Comparison of ENCODE assay signal across 9 cellular contexts in the genomic region with DNA sequence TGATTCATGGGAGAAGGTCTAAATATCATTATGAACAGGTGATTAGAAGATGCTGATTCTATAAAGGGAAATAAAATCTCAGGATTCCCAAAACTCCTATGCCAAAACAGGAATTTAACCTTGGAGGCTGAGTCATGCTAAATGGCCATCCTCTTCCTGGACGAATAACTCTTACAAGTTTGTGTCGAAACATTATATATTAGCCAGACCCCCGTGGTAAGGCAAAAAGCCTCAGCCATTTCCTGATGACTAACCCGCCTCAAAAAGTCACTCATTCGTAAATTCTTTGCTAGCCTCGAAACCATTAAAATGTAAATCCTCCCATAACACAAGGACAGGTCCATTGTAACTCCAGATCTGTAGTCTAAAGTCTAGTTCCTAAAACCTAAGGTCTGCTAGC. TPM values are rescaled to one million over a fixed set of nuclear protein-coding genes. Genes with fewer than 3 reads are reported as not detected.
A peak's percentile ranks its signal among the peaks of the same experiment; 100 is the strongest.
DNase-seq lines count a peak whose midpoint lies in the region; FAIRE-seq and TF ChIP-seq lines count a peak whose summit lies in the region.
"Had no signal": no experiment of that assay in that cellular context is flagged by ENCODE, and none has a peak within 500 bp of the region (broad histone marks: within the 10 kb centered on the region; RNA-seq: fewer than 3 reads in every experiment).

No MANE protein-coding gene starts in this region.

- no peak for TF ChIP-seq CTCF in Calu3 (IDR thresholded peaks at IDR 0.05; ENCODE audit: unreplicated experiment)
- TF ChIP-seq CTCF in MM.1S (IDR thresholded peaks at IDR 0.05; ENCODE audit: low read length) = no peak

- no peaks in the 10 kb centered on the region for H3K36me3 Mint-ChIP-seq in Calu3 (ENCODE audit: insufficient read depth, unreplicated experiment)

- DNase-seq in Calu3 = peak; percentile 46
- DNase-seq in HAP-1 (ENCODE audit: low spot score in 2 of 2) = peak; percentile 13 to 46
- peak; percentile 87 for DNase-seq in RCC 7860 (ENCODE audit: low spot score)
- peak; percentile 33 for DNase-seq in iPS-NIHi11 (ENCODE audit: low spot score)
- no peak for DNase-seq in MM.1S
- DNase-seq in putamen (ENCODE audit: low spot score) = no peak
- no peak for DNase-seq in NCI-H2196 (lab: John Stamatoyannopoulos, UW; ENCODE audit: unreplicated experiment)
- no peak for DNase-seq in caudate nucleus (lab: John Stamatoyannopoulos, UW)

- in situ Hi-C loops in HAP-1 (cut with MboI; ENCODE audit: low sequenced_read_pairs) = no loop called here

- FAIRE-seq in RCC 7860 (lab: Jason Lieb, UNC) = peak; percentile 99

- peaks cover 12% of the 10 kb centered on the region for H3K79me2 ChIP-seq in MM.1S (ENCODE audit: low read length)

- peaks cover 9% of the 10 kb centered on the region for H3K4me1 ChIP-seq in HAP-1
- H3K4me1 ChIP-seq in MM.1S (ENCODE audit: low read length) = no peaks in the 10 kb centered on the region

- CTCF ChIA-PET in Calu3 (lab: Charles Lee) = no interaction called here

- H3K36me3 ChIP-seq in HAP-1 (replicated peaks) = peaks cover 25% of the 10 kb centered on the region
- no peaks in the 10 kb centered on the region for H3K36me3 ChIP-seq in MM.1S (replicated peaks; ENCODE audit: insufficient read depth, low read length)

- H3K27me3 ChIP-seq in HAP-1 (ENCODE audit: low read depth) = no peaks in the 10 kb centered on the region
- no peaks in the 10 kb centered on the region for H3K27me3 ChIP-seq in MM.1S (replicated peaks; ENCODE audit: insufficient read depth, low read length)

- no peaks in the 10 kb centered on the region for H3K9me3 Mint-ChIP-seq in Calu3 (ENCODE audit: low read depth, unreplicated experiment)
- H3K9me3 Mint-ChIP-seq: stimulated activated naive CD8-positive, alpha-beta T cell treated with anti-CD3 and anti-CD28 coated beads, Interleukin-15, Interleukin-2, amounts not matched to agents 100 ng/mL and 50 ng/mL, for 24 hours had no signal

- no peak overlapping the region for H3K4me3 ChIP-seq in HAP-1
- no peak overlapping the region for H3K4me3 ChIP-seq in MM.1S (ENCODE audit: low read length)

- H3K9me2 ChIP-seq in MM.1S (replicated peaks; ENCODE audit: insufficient read depth, low read length) = no peaks in the 10 kb centered on the region

- H3K4me2 ChIP-seq in MM.1S (ENCODE audit: low read depth, low read length) = no peak overlapping the region

- peak overlapping the region; percentile 32 for H3K27ac Mint-ChIP-seq in Calu3 (ENCODE audit: unreplicated experiment)
- H3K27ac Mint-ChIP-seq: stimulated activated naive CD8-positive, alpha-beta T cell treated with anti-CD3 and anti-CD28 coated beads, Interleukin-15, Interleukin-2, amounts not matched to agents 100 ng/mL and 50 ng/mL, for 24 hours had no signal

- no TSS peak for BruUV-seq in Calu3 (replicated peaks; lab: Mats Ljungman, UMichigan)

- H3K9ac ChIP-seq in MM.1S (ENCODE audit: low read length) = no peak overlapping the region

- H3K27me3 Mint-ChIP-seq in Calu3 (ENCODE audit: unreplicated experiment) = no peaks in the 10 kb centered on the region
- H3K27me3 Mint-ChIP-seq: stimulated activated naive CD8-positive, alpha-beta T cell treated with anti-CD3 and anti-CD28 coated beads, Interleukin-15, Interleukin-2, amounts not matched to agents 100 ng/mL and 50 ng/mL, for 24 hours had no signal

- H2AFZ ChIP-seq in MM.1S (ENCODE audit: low read length) = no peak overlapping the region

- no peak overlapping the region for H3K4me3 Mint-ChIP-seq in Calu3 (ENCODE audit: low read depth, unreplicated experiment)
- H3K4me3 Mint-ChIP-seq: stimulated activated naive CD8-positive, alpha-beta T cell treated with anti-CD3 and anti-CD28 coated beads, Interleukin-15, Interleukin-2, amounts not matched to agents 100 ng/mL and 50 ng/mL, for 24 hours had no signal

- H3K27ac ChIP-seq in MM.1S (ENCODE audit: low read length) = no peak overlapping the region
- H3K27ac ChIP-seq in caudate nucleus (ENCODE audit: low read depth, low read length) = no peak overlapping the region

- H3K4me1 Mint-ChIP-seq in Calu3 (ENCODE audit: low read depth, unreplicated experiment) = peaks cover 28% of the 10 kb centered on the region

- H3F3A ChIP-seq in MM.1S (ENCODE audit: insufficient read depth, low read length) = no peaks in the 10 kb centered on the region

- H4K20me1 ChIP-seq in MM.1S (ENCODE audit: insufficient read depth, low read length) = no peaks in the 10 kb centered on the region

- H3K9me3 ChIP-seq in HAP-1 (no peaks in the 10 kb centered on the region), MM.1S (replicated peaks; ENCODE audit: insufficient read depth, low read length) (no peaks in the 10 kb centered on the region)

- intact Hi-C loops in Calu3 (cut with micrococcal nuclease; ENCODE audit: unreplicated experiment) = no loop called here

RNA-seq across cellular contexts. Expression of a gene that starts 32.0 kb away (rescaled TPM):
- 35.6 and 37.1 TPM in 2 replicates for total RNA-seq in Calu3 (2022)

Comparison
In these comparisons a context has a peak if more than half of its experiments do, and no peak if none do; other contexts are left out.
1. DNase-seq: peak in Calu3 (single experiment), HAP-1 (2 of 2), RCC 7860 (single experiment) and iPS-NIHi11 (single experiment); none in MM.1S (single experiment), putamen (single experiment), NCI-H2196 (single experiment) and caudate nucleus (0 of 61).